18 cellular contexts compared by ENCODE assay signal in the genomic region with DNA sequence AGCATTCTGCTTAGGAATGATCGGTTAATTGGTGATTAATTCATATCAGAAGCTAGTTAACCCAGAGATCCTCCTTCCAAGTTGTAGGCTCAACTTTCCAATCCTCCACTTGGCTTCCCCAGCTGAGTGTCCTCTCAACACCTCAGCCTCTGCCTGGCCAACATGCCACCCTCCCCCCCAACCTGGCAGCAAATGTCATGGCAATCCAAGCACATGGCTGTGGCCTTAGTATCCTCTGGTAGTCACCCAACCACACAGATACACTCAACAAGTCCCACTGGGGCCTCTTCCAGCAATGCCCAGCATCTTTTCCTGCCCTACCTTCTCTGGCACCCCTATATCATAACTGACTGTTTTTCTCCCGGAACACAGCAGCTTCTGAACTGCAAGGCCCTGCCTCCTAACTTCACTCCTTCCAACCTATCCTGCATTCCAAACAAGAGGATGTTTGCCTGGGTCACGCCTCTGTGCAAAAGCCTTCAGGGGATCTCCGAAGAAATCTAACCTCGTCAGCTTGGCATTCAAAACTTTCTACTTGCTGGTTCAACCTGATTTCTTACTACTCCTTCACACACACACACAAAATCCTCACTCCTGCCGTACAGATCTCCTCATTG.
A peak's percentile ranks its signal among the peaks of the same experiment; 100 is the strongest.
DNase-seq lines count a peak whose midpoint lies in the region; ATAC-seq and TF ChIP-seq lines count a peak whose summit lies in the region.
"Had no signal": no experiment of that assay in that cellular context is flagged by ENCODE, and none has a peak within 500 bp of the region (broad histone marks: within the 10 kb centered on the region; RNA-seq: fewer than 3 reads in every experiment).

No MANE protein-coding gene starts in this region.

- H3K4me3 ChIP-seq in adipocyte (ENCODE audit: low read length): no peak overlapping the region
- H3K4me3 ChIP-seq in subcutaneous abdominal adipose tissue (ENCODE audit: low read depth in 1 of 5, low read length in 5 of 5): no peak overlapping the region
- no peak overlapping the region for H3K4me3 ChIP-seq in right lobe of liver
- H3K4me3 ChIP-seq: left lung, mucosa of descending colon, sigmoid colon, SK-N-MC had no signal

- no peaks in the 10 kb centered on the region for H3K27me3 ChIP-seq in adipocyte (replicated peaks; ENCODE audit: control insufficient read depth, insufficient read depth, low read length)
- no peaks in the 10 kb centered on the region for H3K27me3 ChIP-seq in subcutaneous abdominal adipose tissue (ENCODE audit: control insufficient read depth in 5 of 5, insufficient read depth in 4 of 5, low read length in 5 of 5)
- no peaks in the 10 kb centered on the region for H3K27me3 ChIP-seq in right lobe of liver
- H3K27me3 ChIP-seq: BE2C, left lung, neutrophil, sigmoid colon had no signal

- no peak for TF ChIP-seq CTCF in right lobe of liver (IDR thresholded peaks at IDR 0.05)

- H3K9ac ChIP-seq in adipocyte (ENCODE audit: low read length) (no peak overlapping the region), subcutaneous abdominal adipose tissue (ENCODE audit: low read length in 5 of 5) (no peak overlapping the region)

- H3K4me1 ChIP-seq in adipocyte (ENCODE audit: control insufficient read depth, insufficient read depth, low read length): peaks cover 33% of the 10 kb centered on the region
- peaks cover 4 to 43% (median 28%) of the 10 kb centered on the region in 5 donors for H3K4me1 ChIP-seq in subcutaneous abdominal adipose tissue (ENCODE audit: control insufficient read depth in 5 of 5, insufficient read depth in 5 of 5, low read length in 5 of 5)
- peaks cover 0 to 51% (median 0%) of the 10 kb centered on the region in 4 donors for H3K4me1 ChIP-seq in right lobe of liver
- H3K4me1 ChIP-seq: BE2C, left lung, sigmoid colon had no signal

- peak; percentile 3 for DNase-seq in HEK293T (ENCODE audit: extremely low spot score)
- DNase-seq in adipocyte (ENCODE audit: low read depth): peak; percentile 44
- peak; percentile 18 for DNase-seq in iPS-NIHi7 (ENCODE audit: extremely low spot score)
- DNase-seq in NCI-H2171 (lab: John Stamatoyannopoulos, UW): no peak
- DNase-seq in right lobe of liver: no peak
- DNase-seq: BE2C, foreskin fibroblast, Kasumi-1, left lung, mucosa of descending colon, NCI-H1105 treated with DMSO at 0.1 percent for 48 hours, sigmoid colon, T1000 had no signal

- CTCF ChIA-PET in HEK293T (lab: Yijun Ruan, JAX): no interaction called here

- H3K36me3 ChIP-seq in adipocyte (ENCODE audit: control insufficient read depth, insufficient read depth, low read length, severe bottlenecking) (no peaks in the 10 kb centered on the region), subcutaneous abdominal adipose tissue (ENCODE audit: control insufficient read depth in 5 of 5, insufficient read depth in 5 of 5, low read length in 5 of 5) (no peaks in the 10 kb centered on the region), right lobe of liver (no peaks in the 10 kb centered on the region)
- H3K36me3 ChIP-seq: BE2C, left lung, neutrophil, sigmoid colon had no signal

- peak overlapping the region; percentile 26 for H3K27ac ChIP-seq in subcutaneous abdominal adipose tissue (ENCODE audit: low read depth, low read length)
- H3K27ac ChIP-seq in right lobe of liver: no peak overlapping the region
- H3K27ac ChIP-seq: left lung, neutrophil, sigmoid colon, SK-N-MC had no signal

- no peak for ATAC-seq in GM19452 (IDR thresholded peaks at IDR 0.05; ENCODE audit: unreplicated experiment)
- ATAC-seq in right lobe of liver: no peak
- ATAC-seq: activated CD4-positive, CD25-positive, alpha-beta regulatory T cell treated with anti-CD3 and anti-CD28 coated beads, Interleukin-2, amount 50 U/mL, for 24 hours; left lung; mucosa of descending colon had no signal

- WGBS in right lobe of liver (ENCODE audit: insufficient coverage, low coverage, low lambda C conversion rate, missing lambda C conversion rate): 73% methylated on average over 4 of the region's 6 CpGs

- peaks cover 12% of the 10 kb centered on the region for H3K9me3 ChIP-seq in adipocyte (ENCODE audit: control insufficient read depth, low read length)
- peaks cover 0 to 9% (median under 1%) of the 10 kb centered on the region in 5 donors for H3K9me3 ChIP-seq in subcutaneous abdominal adipose tissue (ENCODE audit: control insufficient read depth in 5 of 5, low read length in 5 of 5)
- no peaks in the 10 kb centered on the region for H3K9me3 ChIP-seq in right lobe of liver
- H3K9me3 ChIP-seq: BE2C, neutrophil had no signal

- intact Hi-C loops in right lobe of liver (cut with DNase I): no loop called here

- POLR2A ChIA-PET in HEK293T (lab: Yijun Ruan, JAX): no interaction called here

- no peak for TF ChIP-seq POLR2A in right lobe of liver (IDR thresholded peaks at IDR 0.05)

TF ChIP-seq in HEK293T, 16 proteins besides CTCF, POLR2A, EP300 and RAD21:
- TF ChIP-seq, protein P1, sequence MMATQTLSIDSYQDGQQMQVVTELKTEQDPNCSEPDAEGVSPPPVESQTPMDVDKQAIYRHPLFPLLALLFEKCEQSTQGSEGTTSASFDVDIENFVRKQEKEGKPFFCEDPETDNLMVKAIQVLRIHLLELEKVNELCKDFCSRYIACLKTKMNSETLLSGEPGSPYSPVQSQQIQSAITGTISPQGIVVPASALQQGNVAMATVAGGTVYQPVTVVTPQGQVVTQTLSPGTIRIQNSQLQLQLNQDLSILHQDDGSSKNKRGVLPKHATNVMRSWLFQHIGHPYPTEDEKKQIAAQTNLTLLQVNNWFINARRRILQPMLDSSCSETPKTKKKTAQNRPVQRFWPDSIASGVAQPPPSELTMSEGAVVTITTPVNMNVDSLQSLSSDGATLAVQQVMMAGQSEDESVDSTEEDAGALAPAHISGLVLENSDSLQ (IDR thresholded peaks at IDR 0.05): no peak
- TF ChIP-seq ARNT (IDR thresholded peaks at IDR 0.05): no peak
- TF ChIP-seq SUZ12 (IDR thresholded peaks at IDR 0.05): no peak
- TF ChIP-seq L3MBTL2 (conservative IDR thresholded peaks at IDR 0.05): no peak
- TF ChIP-seq BHLHE40 (IDR thresholded peaks at IDR 0.05; ENCODE audit: borderline replicate concordance): no peak
- no peak for TF ChIP-seq LEF1 (IDR thresholded peaks at IDR 0.05; ENCODE audit: borderline replicate concordance)
- no peak for TF ChIP-seq CTBP1 (IDR thresholded peaks at IDR 0.05; ENCODE audit: borderline replicate concordance)
- TF ChIP-seq TARDBP (IDR thresholded peaks at IDR 0.05): no peak
- no peak for TF ChIP-seq FOXM1 (IDR thresholded peaks at IDR 0.05; ENCODE audit: borderline replicate concordance)
- no peak for TF ChIP-seq ZNF384 (IDR thresholded peaks at IDR 0.05)
- no peak for TF ChIP-seq FOXA1 (IDR thresholded peaks at IDR 0.05)
- no peak for TF ChIP-seq NFRKB (IDR thresholded peaks at IDR 0.05)
- TF ChIP-seq SP1 (IDR thresholded peaks at IDR 0.05): no peak
- TF ChIP-seq ELF4 (IDR thresholded peaks at IDR 0.05): no peak
- no peak for TF ChIP-seq HDGF (IDR thresholded peaks at IDR 0.05; ENCODE audit: borderline replicate concordance)
- no peak for TF ChIP-seq FOXK2 (IDR thresholded peaks at IDR 0.05)

Comparison
In these comparisons a context has a peak if more than half of its experiments do, and no peak if none do; other contexts are left out.
1. DNase-seq: peak in HEK293T (single experiment), adipocyte (single experiment) and iPS-NIHi7 (single experiment); none in NCI-H2171 (single experiment) and right lobe of liver (0 of 3).